21 cellular contexts compared by ENCODE assay signal in the genomic region with DNA sequence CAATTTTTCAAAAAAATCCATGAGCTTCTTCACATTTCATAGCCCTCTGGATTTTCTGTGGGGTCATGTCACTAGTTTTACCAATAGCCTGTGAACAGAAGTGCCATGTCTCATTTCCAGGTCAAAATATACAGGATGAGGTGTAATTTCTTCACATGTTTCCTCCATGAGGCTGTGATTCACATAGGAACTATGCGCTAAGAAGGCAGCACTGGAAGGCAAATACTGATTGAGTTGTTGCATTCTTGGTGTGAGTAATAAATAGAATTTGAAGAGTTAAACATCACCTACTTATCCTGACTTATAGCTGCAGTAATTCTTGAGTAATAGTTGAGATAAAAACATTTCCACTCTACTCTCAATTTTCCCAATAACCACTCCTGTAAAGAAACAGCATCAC.
DNase-seq lines count a peak whose midpoint lies in the region; ATAC-seq, FAIRE-seq and TF ChIP-seq lines count a peak whose summit lies in the region.
"Had no signal": no experiment of that assay in that cellular context is flagged by ENCODE, and none has a peak within 500 bp of the region (broad histone marks: within the 10 kb centered on the region; RNA-seq: fewer than 3 reads in every experiment).

No MANE protein-coding gene starts in this region.

- H3K27ac Mint-ChIP-seq in astrocyte (ENCODE audit: unreplicated experiment) = peak overlapping the region; percentile 68
- H3K27ac Mint-ChIP-seq: activated B cell treated with CpG ODN at 0.5 μM for 24 hours; CD4-positive, alpha-beta memory T cell had no signal

- H3F3A ChIP-seq in SK-N-SH (replicated peaks; ENCODE audit: insufficient read depth) (peaks cover 4% of the 10 kb centered on the region), MM.1S (ENCODE audit: insufficient read depth, low read length) (no peaks in the 10 kb centered on the region)

- TF ChIP-seq EP300 in SK-N-SH (IDR thresholded peaks at IDR 0.05; ENCODE audit: borderline replicate concordance in 1 of 2, low read depth in 1 of 2, low read length in 1 of 2) = no peak

- H3K9me2 ChIP-seq in SK-N-SH = no peaks in the 10 kb centered on the region
- no peaks in the 10 kb centered on the region for H3K9me2 ChIP-seq in MM.1S (replicated peaks; ENCODE audit: insufficient read depth, low read length)

- 45% methylated on average over 1 of the region's 1 CpG for WGBS in SK-N-SH (ENCODE audit: low lambda C conversion rate)
- WGBS in spleen, 5 donors = 94 to 98% (median 96%) methylated on average over 1 of the region's 1 CpG

- ATAC-seq in SK-N-SH treated with all-trans-retinoic acid at 6 μM for 48 hours = no peak
- no peak for ATAC-seq in HG02571 (IDR thresholded peaks at IDR 0.05; ENCODE audit: unreplicated experiment)

- H3K36me3 ChIP-seq in SK-N-SH (replicated peaks in 1 of 2; ENCODE audit: control insufficient read depth in 1 of 2, insufficient read depth in 2 of 2, low read length in 1 of 2) (peaks cover 0 to 3% of the 10 kb centered on the region in 2 experiments), astrocyte (ENCODE audit: insufficient read depth, low read length) (no peaks in the 10 kb centered on the region), MM.1S (replicated peaks; ENCODE audit: insufficient read depth, low read length) (no peaks in the 10 kb centered on the region), spleen (no peaks in the 10 kb centered on the region)

- no peak overlapping the region for H3K4me3 ChIP-seq in SK-N-SH (ENCODE audit: low read depth in 2 of 2, low read length in 1 of 2)
- H3K4me3 ChIP-seq in astrocyte (ENCODE audit: insufficient read depth, low read depth, low read length) = no peak overlapping the region
- H3K4me3 ChIP-seq in fibroblast of villous mesenchyme (ENCODE audit: low read depth, low read length) = no peak overlapping the region
- H3K4me3 ChIP-seq in MM.1S (ENCODE audit: low read length) = no peak overlapping the region
- H3K4me3 ChIP-seq in spleen = no peak overlapping the region
- H3K4me3 ChIP-seq: PC-9 had no signal

- TF ChIP-seq POLR2A in spleen (IDR thresholded peaks at IDR 0.05) = no peak

- H3K36me3 Mint-ChIP-seq in astrocyte (ENCODE audit: low read depth, unreplicated experiment) = no peaks in the 10 kb centered on the region
- H3K36me3 Mint-ChIP-seq: CD4-positive, alpha-beta memory T cell had no signal

- no peak for TF ChIP-seq RAD21 in SK-N-SH (IDR thresholded peaks at IDR 0.05; ENCODE audit: low read length)

- POLR2A ChIA-PET in SK-N-SH (lab: Yijun Ruan, JAX) (no interaction called here), GM10248 (lab: Yijun Ruan, JAX) (no interaction called here)

- H3K79me2 ChIP-seq in SK-N-SH (ENCODE audit: insufficient read depth) = no peaks in the 10 kb centered on the region
- H3K79me2 ChIP-seq in astrocyte (ENCODE audit: insufficient read depth, low read length) = no peaks in the 10 kb centered on the region
- no peaks in the 10 kb centered on the region for H3K79me2 ChIP-seq in MM.1S (ENCODE audit: low read length)

- H3K27ac ChIP-seq in SK-N-SH (ENCODE audit: low read depth in 2 of 2, low read length in 1 of 2) (no peak overlapping the region), astrocyte (ENCODE audit: low read depth, low read length) (peak overlapping the region; percentile 42), MM.1S (ENCODE audit: low read length) (no peak overlapping the region), spleen (no peak overlapping the region)
- H3K27ac ChIP-seq: 22Rv1, PC-9 had no signal

- no peak for TF ChIP-seq CTCF in SK-N-SH (IDR thresholded peaks at IDR 0.05)
- TF ChIP-seq CTCF in astrocyte (IDR thresholded peaks at IDR 0.05; ENCODE audit: insufficient read depth, low read depth, low read length) = no peak
- TF ChIP-seq CTCF in fibroblast of villous mesenchyme (IDR thresholded peaks at IDR 0.05; ENCODE audit: insufficient read depth, low read depth, low read length) = no peak
- no peak for TF ChIP-seq CTCF in GM10248 (IDR thresholded peaks at IDR 0.05; ENCODE audit: control extremely low read depth, extremely low read depth, low read depth, missing control alignments)
- no peak for TF ChIP-seq CTCF in MM.1S (IDR thresholded peaks at IDR 0.05; ENCODE audit: low read length)
- no peak for TF ChIP-seq CTCF in spleen (IDR thresholded peaks at IDR 0.05 in 8 of 11, conservative IDR thresholded peaks at IDR 0.05 in 3 of 11)

- peaks cover 36% of the 10 kb centered on the region for H3K4me1 Mint-ChIP-seq in astrocyte (ENCODE audit: low read depth, unreplicated experiment)
- H3K4me1 Mint-ChIP-seq: activated B cell treated with CpG ODN at 0.5 μM for 24 hours; CD4-positive, alpha-beta memory T cell had no signal

- H3K4me2 ChIP-seq in SK-N-SH = 0 out of 2 replicates have a peak overlapping the region, but pooled peaks have one; percentile 29
- H3K4me2 ChIP-seq in astrocyte (ENCODE audit: low read length) = peak overlapping the region; percentile 34
- no peak overlapping the region for H3K4me2 ChIP-seq in MM.1S (ENCODE audit: low read depth, low read length)
- H3K4me2 ChIP-seq: PC-9 had no signal

- FAIRE-seq in astrocyte (lab: Jason Lieb, UNC) = peak; percentile 63
- FAIRE-seq: G401.6 had no signal

- CTCF ChIA-PET in SK-N-SH (lab: Yijun Ruan, JAX) (no interaction called here), GM10248 (lab: Yijun Ruan, JAX) (no interaction called here)

- H2AFZ ChIP-seq in SK-N-SH (ENCODE audit: low read depth) = peak overlapping the region; percentile 25; the same call in 1 of the 2 replicates
- no peak overlapping the region for H2AFZ ChIP-seq in astrocyte (ENCODE audit: low read depth, low read length)
- H2AFZ ChIP-seq in MM.1S (ENCODE audit: low read length) = no peak overlapping the region
- H2AFZ ChIP-seq: PC-9 had no signal

- H3K27me3 ChIP-seq in SK-N-SH (ENCODE audit: insufficient read depth) (no peaks in the 10 kb centered on the region), astrocyte (ENCODE audit: insufficient read depth, low read length) (no peaks in the 10 kb centered on the region), MM.1S (replicated peaks; ENCODE audit: insufficient read depth, low read length) (no peaks in the 10 kb centered on the region), spleen (replicated peaks in 1 of 7) (no peaks in the 10 kb centered on the region)

- intact Hi-C loops in spleen (cut with DNase I; ENCODE audit: low total_unique reads) = no loop called here

- DNase-seq in SK-N-SH (no peak), astrocyte (ENCODE audit: low read depth) (peak; percentile 94), fibroblast of villous mesenchyme (ENCODE audit: low read depth) (peak; percentile 71), GM10248 (ENCODE audit: extremely low spot score) (no peak), MM.1S (no peak), spleen (no peak)
- DNase-seq: activated B cell treated with CpG ODN at 0.5 μM for 24 hours; activated CD8-positive, alpha-beta memory T cell treated with anti-CD3 and anti-CD28 coated beads for 24 hours; activated effector memory CD4-positive, alpha-beta T cell treated with anti-CD3 and anti-CD28 coated beads, Interleukin-2, amount 50 U/mL, for 16 hours; aorta; CD4-positive, alpha-beta memory T cell; glutamatergic neuron; islet precursor cell; Karpas-422; NCI-H1694 treated with DMSO at 0.1 percent for 48 hours; NCI-H524 had no signal

- H3K4me1 ChIP-seq in SK-N-SH (ENCODE audit: control insufficient read depth in 1 of 2, insufficient read depth in 2 of 2, low read depth in 1 of 2, low read length in 1 of 2) (no peaks in the 10 kb centered on the region), astrocyte (ENCODE audit: insufficient read depth, low read length) (peaks cover 18% of the 10 kb centered on the region), MM.1S (ENCODE audit: low read length) (no peaks in the 10 kb centered on the region), spleen (no peaks in the 10 kb centered on the region)

- H3K27me3 Mint-ChIP-seq in astrocyte (ENCODE audit: low read depth, unreplicated experiment) = no peaks in the 10 kb centered on the region
- H3K27me3 Mint-ChIP-seq: activated B cell treated with CpG ODN at 0.5 μM for 24 hours; CD4-positive, alpha-beta memory T cell had no signal

- H3K9me3 Mint-ChIP-seq in astrocyte (ENCODE audit: unreplicated experiment) = peaks cover 5% of the 10 kb centered on the region

- no peaks in the 10 kb centered on the region for H3K9me3 ChIP-seq in SK-N-SH
- no peaks in the 10 kb centered on the region for H3K9me3 ChIP-seq in astrocyte (ENCODE audit: insufficient read depth, low read depth, low read length)
- H3K9me3 ChIP-seq in MM.1S (replicated peaks; ENCODE audit: insufficient read depth, low read length) = no peaks in the 10 kb centered on the region
- peaks cover 0 to 20% (median 14%) of the 10 kb centered on the region in 8 donors for H3K9me3 ChIP-seq in spleen

- no peak overlapping the region for H3K4me3 Mint-ChIP-seq in astrocyte (ENCODE audit: unreplicated experiment)
- H3K4me3 Mint-ChIP-seq: activated B cell treated with CpG ODN at 0.5 μM for 24 hours; CD4-positive, alpha-beta memory T cell had no signal

- H3K9ac ChIP-seq in SK-N-SH (no peak overlapping the region), astrocyte (ENCODE audit: low read length) (no peak overlapping the region), MM.1S (ENCODE audit: low read length) (no peak overlapping the region)

- H4K20me1 ChIP-seq in SK-N-SH (ENCODE audit: insufficient read depth) (no peaks in the 10 kb centered on the region), astrocyte (ENCODE audit: insufficient read depth, low read length) (no peaks in the 10 kb centered on the region), MM.1S (ENCODE audit: insufficient read depth, low read length) (no peaks in the 10 kb centered on the region)

TF ChIP-seq in SK-N-SH, 30 proteins besides CTCF, POLR2A, EP300 and RAD21:
- TF ChIP-seq FOSL2 (IDR thresholded peaks at IDR 0.05; ENCODE audit: borderline replicate concordance, low read depth) (peak; percentile 11; the same call in 1 of the 2 replicates), RXRA (IDR thresholded peaks at IDR 0.05; ENCODE audit: borderline replicate concordance, low read depth) (no peak)

TF ChIP-seq in SK-N-SH treated with all-trans-retinoic acid at 6 μM for 48 hours, 23 proteins besides CTCF, POLR2A, EP300 and RAD21:
- TF ChIP-seq TCF4 (CRISPR knock-in tag; IDR thresholded peaks at IDR 0.05; ENCODE audit: borderline replicate concordance) = no peak
- TF ChIP-seq SNAI2 (CRISPR knock-in tag; IDR thresholded peaks at IDR 0.05) = no peak
- TF ChIP-seq ESRRG (CRISPR knock-in tag; IDR thresholded peaks at IDR 0.05) = no peak
TF ChIP-seq in SK-N-SH treated with all-trans-retinoic acid at 6 μM for 48 hours: peak in this region for 0.

Comparison
In these comparisons a context has a peak if more than half of its experiments do, and no peak if none do; other contexts are left out.
1. DNase-seq: peak in astrocyte (single experiment) and fibroblast of villous mesenchyme (single experiment); none in SK-N-SH (single experiment), GM10248 (single experiment), MM.1S (single experiment) and spleen (single experiment).